ENCODE assay signal across 20 cellular contexts in the genomic region with DNA sequence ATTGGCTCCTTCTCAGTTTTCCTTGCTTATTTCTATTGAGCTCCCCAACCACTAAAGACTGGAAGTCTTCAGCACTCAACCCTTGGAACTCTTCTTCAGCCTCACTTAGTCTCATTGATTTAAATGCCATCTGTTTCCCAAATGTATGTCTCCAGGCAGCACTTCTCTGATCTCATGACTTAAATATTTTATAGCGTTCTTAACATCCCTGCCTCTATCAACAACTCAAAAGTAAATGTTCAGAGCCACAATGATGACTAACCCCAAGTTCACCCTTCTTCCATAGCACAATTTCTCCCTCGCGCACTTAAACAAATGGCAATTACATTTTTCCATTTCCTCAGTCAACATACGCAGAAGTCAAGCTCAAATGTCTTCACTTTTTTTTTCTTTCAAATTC.
"Had no signal": no experiment of that assay in that cellular context is flagged by ENCODE, and none has a peak within 500 bp of the region (broad histone marks: within the 10 kb centered on the region; RNA-seq: fewer than 3 reads in every experiment).

No MANE protein-coding gene starts in this region.

- H3K4me3 ChIP-seq: thoracic aorta, uterus had no signal

- H3K27me3 ChIP-seq: uterus had no signal

- H3K27ac ChIP-seq: epithelial cell of prostate, thoracic aorta, uterus had no signal

- DNase-seq: activated B cell treated with CpG ODN at 0.5 μM for 24 hours; activated CD4-positive, alpha-beta T cell treated with anti-CD3 and anti-CD28 coated beads, Interleukin-2, amount 10 ng/mL, durations not matched to agents 24 days and 14 days; activated CD8-positive, alpha-beta memory T cell treated with anti-CD3 and anti-CD28 coated beads for 24 hours; activated naive CD4-positive, alpha-beta T cell treated with Interleukin-2 at 50 U/mL for 16 hours; activated naive CD8-positive, alpha-beta T cell treated with anti-CD3 and anti-CD28 coated beads, Interleukin-2, amount 50 U/mL, for 24 hours; caudate nucleus; cortex of kidney; effector memory CD4-positive, alpha-beta T cell; mammary epithelial cell; natural killer cell; nucleus accumbens; stimulated activated CD4-positive, alpha-beta T cell treated with anti-CD3 and anti-CD28 coated beads, Interleukin-12 subunit alpha, Interleukin-12 subunit beta, amount 100 ng/mL, for 4 hours; stimulated activated naive CD8-positive, alpha-beta T cell treated with anti-CD3 and anti-CD28 coated beads, Interleukin-15, amount 100 ng/mL, for 72 hours; T-helper 2 cell; uterus had no signal

- ATAC-seq: activated naive CD8-positive, alpha-beta T cell treated with anti-CD3 and anti-CD28 coated beads, Interleukin-2, amount 50 U/mL, for 24 hours; natural killer cell; sciatic nerve; stimulated activated naive CD8-positive, alpha-beta T cell treated with anti-CD3 and anti-CD28 coated beads, Interleukin-15, amount 100 ng/mL, for 72 hours had no signal

- FAIRE-seq: islet of Langerhans, TTC549 had no signal

- H3K9me3 ChIP-seq: thoracic aorta, uterus had no signal

- H3K4me1 ChIP-seq: uterus had no signal

- H3K36me3 ChIP-seq: thoracic aorta, uterus had no signal
